Comparison of ENCODE assay signal across 8 cellular contexts in the genomic region with DNA sequence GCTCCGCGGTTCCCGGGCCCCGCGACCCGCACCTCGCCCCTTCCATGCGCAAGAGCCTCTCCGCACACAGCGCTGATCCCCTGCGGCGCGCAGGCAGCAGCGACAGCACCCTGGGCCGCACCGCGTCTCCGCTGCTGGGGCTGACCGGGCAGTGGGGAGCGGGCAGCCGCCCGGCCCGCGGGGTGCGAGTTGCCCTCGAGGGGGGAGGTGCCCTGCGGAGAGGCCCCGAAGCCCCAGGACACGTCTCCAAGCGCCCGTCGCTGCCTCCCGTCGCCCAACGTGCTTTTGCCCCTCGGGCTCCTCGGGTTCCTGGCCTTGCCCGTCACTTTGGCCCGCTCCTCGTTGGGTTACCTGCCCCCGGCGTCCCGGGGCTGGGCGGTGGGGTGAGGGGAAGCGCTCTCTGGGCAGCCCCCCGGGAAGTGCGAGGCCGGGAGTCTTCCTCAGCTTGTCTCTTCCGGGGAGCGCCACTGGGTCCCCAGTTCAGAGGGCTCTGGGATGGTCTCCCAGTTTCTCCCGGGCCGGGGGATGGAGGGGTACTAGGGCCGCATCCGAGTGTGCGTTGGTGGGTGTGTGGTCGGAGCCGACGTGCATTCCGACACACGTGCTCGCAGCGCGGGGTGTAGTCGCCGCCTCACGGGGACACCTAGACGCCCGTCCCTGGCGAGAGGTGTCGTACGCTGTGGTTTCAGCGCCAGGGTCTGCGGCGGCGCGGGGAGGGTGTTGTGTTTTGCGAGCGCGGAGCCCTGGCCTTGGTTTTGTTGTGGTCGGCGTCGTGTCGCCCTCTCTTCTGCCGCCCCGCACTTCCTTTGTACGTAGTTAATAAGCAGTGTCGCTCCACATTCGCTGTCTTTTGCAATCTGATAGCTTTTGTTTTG. TPM values are rescaled to one million over a fixed set of nuclear protein-coding genes. Genes with fewer than 3 reads are reported as not detected.
DNase-seq lines count a peak whose midpoint lies in the region; TF ChIP-seq lines count a peak whose summit lies in the region.

No MANE protein-coding gene starts in this region.

- peak overlapping the region; percentile 85 to 97 (median 93) for H3K4me3 Mint-ChIP-seq in CD4-positive, alpha-beta memory T cell

- no peaks in the 10 kb centered on the region for H3K9me3 ChIP-seq in CD4-positive, alpha-beta memory T cell (ENCODE audit: control insufficient read depth in 1 of 2, low read length in 2 of 2)
- no peaks in the 10 kb centered on the region for H3K9me3 ChIP-seq in neutrophil

- CTCF ChIA-PET in CD4-positive, alpha-beta memory T cell (lab: Charles Lee; ENCODE audit: partially characterized antibody), result interaction anchor here (1.2 to 3.0 kb wide), 2 partner anchors 11 to 131 kb away, joined by 3 to 12 read pairs; no protein-coding TSS in a partner anchor

- peak; percentile 44 to 65 (median 56) for DNase-seq in CD4-positive, alpha-beta memory T cell
- DNase-seq in NCI-H526 (lab: John Stamatoyannopoulos, UW) (peak; percentile 19 to 54), foreskin fibroblast (peak in 1 of 2 donors; percentile 60), NCI-H2196 treated with DMSO at 0.1 percent for 48 hours (lab: John Stamatoyannopoulos, UW; ENCODE audit: unreplicated experiment) (no peak), UCSD-AML1 (lab: John Stamatoyannopoulos, UW; ENCODE audit: unreplicated experiment) (no peak), midbrain (lab: John Stamatoyannopoulos, UW) (no peak)
- peak; percentile 70 for DNase-seq in activated effector memory CD4-positive, alpha-beta T cell treated with anti-CD3 and anti-CD28 coated beads, Interleukin-2, amount 50 U/mL, for 16 hours

- peaks cover 0 to 9% of the 10 kb centered on the region in 2 donors for H3K36me3 Mint-ChIP-seq in CD4-positive, alpha-beta memory T cell

- H3K36me3 ChIP-seq in CD4-positive, alpha-beta memory T cell (ENCODE audit: insufficient read depth, low read length), result no peaks in the 10 kb centered on the region
- H3K36me3 ChIP-seq in neutrophil, result no peaks in the 10 kb centered on the region

- H3K4me1 ChIP-seq in CD4-positive, alpha-beta memory T cell (ENCODE audit: insufficient read depth, low read length), result peaks cover 23% of the 10 kb centered on the region
- H3K4me1 ChIP-seq in neutrophil (ENCODE audit: control insufficient read depth in 1 of 2, insufficient read depth in 1 of 2, low read depth in 1 of 2, low read length in 1 of 2), result peaks cover 50 to 59% of the 10 kb centered on the region in 2 experiments

- peaks cover 21 to 26% of the 10 kb centered on the region in 2 donors for H3K27me3 Mint-ChIP-seq in CD4-positive, alpha-beta memory T cell

- TF ChIP-seq CTCF in foreskin fibroblast (IDR thresholded peaks at IDR 0.05; ENCODE audit: low read depth, low read length) (no peak), neutrophil (IDR thresholded peaks at IDR 0.05) (no peak)

- H3K4me1 Mint-ChIP-seq in CD4-positive, alpha-beta memory T cell, result peaks cover 17 to 37% (median 29%) of the 10 kb centered on the region in 4 donors

- POLR2A ChIA-PET in CD4-positive, alpha-beta memory T cell (lab: Charles Lee; ENCODE audit: partially characterized antibody), result interaction anchor here (1.5 kb wide), 1 partner anchor 18 kb away, joined by 3 read pairs; no protein-coding TSS in a partner anchor

- peak overlapping the region; percentile 1 for H3K27ac ChIP-seq in CD4-positive, alpha-beta memory T cell (ENCODE audit: low read depth, low read length)
- peak overlapping the region; percentile 94 for H3K27ac ChIP-seq in neutrophil

- peaks cover 14% of the 10 kb centered on the region for H3K27me3 ChIP-seq in CD4-positive, alpha-beta memory T cell (ENCODE audit: insufficient read depth, low read length)
- H3K27me3 ChIP-seq in neutrophil, result peaks cover 25% of the 10 kb centered on the region

- peak overlapping the region; percentile 17 to 47 for H3K4me3 ChIP-seq in CD4-positive, alpha-beta memory T cell (ENCODE audit: low read length in 2 of 2)
- H3K4me3 ChIP-seq in foreskin fibroblast (ENCODE audit: low read depth in 1 of 2, low read length in 2 of 2) (peak overlapping the region; percentile 91 to 98), neutrophil (ENCODE audit: low read depth in 1 of 2, low read length in 1 of 2) (peak overlapping the region; percentile 94 to 95)

- H3K27ac Mint-ChIP-seq in CD4-positive, alpha-beta memory T cell, result peak overlapping the region; percentile 90 to 96 (median 91)

- intact Hi-C loops in CD4-positive, alpha-beta memory T cell (cut with micrococcal nuclease), result loop anchor here (5.0 kb wide), 5 partner anchors 48 to 1952 kb away; a partner anchor contains a TSS

- peaks cover 0 to 9% (median 2%) of the 10 kb centered on the region in 8 donors for H3K9me3 Mint-ChIP-seq in CD4-positive, alpha-beta memory T cell

RNA-seq across cellular contexts. Expression of a gene that starts 1.9 kb away (rescaled TPM):
- total RNA-seq in CD4-positive, alpha-beta memory T cell, result 10 to 100 TPM; 47.2 to 49.2 TPM
- 1 to 10 TPM in 1 of 2 donors, under 1 TPM in 1; 0.45 to 3.0 TPM for polyA plus RNA-seq in CD4-positive, alpha-beta memory T cell

Comparison
In these comparisons a context has a peak if more than half of its experiments do, and no peak if none do; other contexts are left out.
1. DNase-seq: peak in CD4-positive, alpha-beta memory T cell (5 of 5), NCI-H526 (2 of 2) and activated effector memory CD4-positive, alpha-beta T cell treated with anti-CD3 and anti-CD28 coated beads, Interleukin-2, amount 50 U/mL, for 16 hours (single experiment); none in NCI-H2196 treated with DMSO at 0.1 percent for 48 hours (single experiment), UCSD-AML1 (single experiment) and midbrain (single experiment).
2. H3K4me3 ChIP-seq: peak in every context shown above with its lines; median percentile 94 in foreskin fibroblast; 94 in neutrophil; 32 in CD4-positive, alpha-beta memory T cell.